In genomic region chr13:52010890-52011689, GRCh38 we compare ENCODE assay signal across 8 cellular contexts. TPM values are rescaled to one million over a fixed set of nuclear protein-coding genes. Genes with fewer than 3 reads are reported as not detected.
DNase-seq lines count a peak whose midpoint lies in the region; ATAC-seq and TF ChIP-seq lines count a peak whose summit lies in the region.

Gene ATP7B, minus strand, starts transcription at chr13:52011450. Its CDS starts 113 bp downstream, at chr13:52011337.

- H3K36me3 ChIP-seq in Caco-2 (ENCODE audit: control insufficient read depth, insufficient read depth, low read length), result 0 out of 2 replicates have a peak, but pooled peaks cover 1% of the 10 kb centered on the region
- H3K36me3 ChIP-seq in HAP-1 (replicated peaks), result peaks cover 4% of the 10 kb centered on the region

- H3K27ac ChIP-seq in RWPE1, result peak within 1 kb of the TSS; percentile 57

- H3K27me3 ChIP-seq in Caco-2 (replicated peaks; ENCODE audit: control insufficient read depth, insufficient read depth, low read length) (no peaks in the 10 kb centered on the region), HAP-1 (ENCODE audit: low read depth) (no peaks in the 10 kb centered on the region)

- intact Hi-C loops in Caco-2 (cut with micrococcal nuclease; ENCODE audit: unreplicated experiment), result loop anchor here (2.0 kb wide), 1 partner anchor 98 kb away; no protein-coding TSS in a partner anchor

- DNase-seq in Caco-2 (peak; percentile 56 to 58), HAP-1 (ENCODE audit: low spot score in 2 of 2) (peak in 1 of 2 experiments; percentile 59), RWPE1 (ENCODE audit: low spot score) (peak; percentile 17), islet precursor cell (peak; percentile 73), NCI-H2081 (lab: John Stamatoyannopoulos, UW) (no peak)
- DNase-seq in stimulated activated CD4-positive, alpha-beta T cell treated with anti-CD3 and anti-CD28 coated beads, Interleukin-1b, Interleukin-23, amount 100 ng/mL, for 48 hours, result peak; percentile 3

- H3K4me1 Mint-ChIP-seq in Caco-2 (ENCODE audit: low read depth, unreplicated experiment) (peaks cover 34% of the 10 kb centered on the region), brain (peaks cover 48% of the 10 kb centered on the region)

- no peaks in the 10 kb centered on the region for H3K9me3 ChIP-seq in Caco-2
- H3K9me3 ChIP-seq in HAP-1, result no peaks in the 10 kb centered on the region; the same call in 1 of the 2 replicates

- in situ Hi-C loops in HAP-1 (cut with MboI; ENCODE audit: low sequenced_read_pairs), result no loop called here

- H3K4me3 Mint-ChIP-seq in Caco-2 (ENCODE audit: unreplicated experiment) (peak within 1 kb of the TSS; percentile 99), brain (peak within 1 kb of the TSS; percentile 96 to 100 (median 99))

- ATAC-seq in HG02870 (IDR thresholded peaks at IDR 0.05; ENCODE audit: unreplicated experiment), result no peak

- H3K36me3 Mint-ChIP-seq in Caco-2 (ENCODE audit: insufficient read depth, unreplicated experiment), result peaks cover 17% of the 10 kb centered on the region
- H3K36me3 Mint-ChIP-seq in brain, result peaks cover 22% of the 10 kb centered on the region

- peaks cover 23% of the 10 kb centered on the region for H3K4me1 ChIP-seq in Caco-2
- peaks cover 12% of the 10 kb centered on the region for H3K4me1 ChIP-seq in HAP-1

- H3K9me3 Mint-ChIP-seq in Caco-2 (ENCODE audit: unreplicated experiment) (peaks cover 10% of the 10 kb centered on the region), brain (no peaks in the 10 kb centered on the region)

- H3K27ac Mint-ChIP-seq in Caco-2 (ENCODE audit: unreplicated experiment), result peak within 1 kb of the TSS; percentile 98
- peak within 1 kb of the TSS; percentile 89 to 99 (median 96) for H3K27ac Mint-ChIP-seq in brain

- no TSS peak for BruUV-seq in Caco-2 (replicated peaks; lab: Mats Ljungman, UMichigan)

- H3K4me3 ChIP-seq in Caco-2 (ENCODE audit: low read depth, low read length), result peak within 1 kb of the TSS; percentile 79
- H3K4me3 ChIP-seq in HAP-1, result peak within 1 kb of the TSS; percentile 75

- CTCF ChIA-PET in Caco-2 (lab: Charles Lee) (interaction anchor here (0.5 to 1.2 kb wide), 2 partner anchors 32 to 591 kb away, joined by 3 to 5 read pairs; no protein-coding TSS in a partner anchor), RWPE1 (lab: Yijun Ruan, JAX) (interaction anchor here (0.6 kb wide), 1 partner anchor 20 kb away, joined by 3 read pairs; no protein-coding TSS in a partner anchor)

- TF ChIP-seq CTCF in Caco-2 (IDR thresholded peaks at IDR 0.05; ENCODE audit: insufficient read depth in 1 of 2, low read depth in 1 of 2, low read length in 1 of 2, severe bottlenecking in 1 of 2, unreplicated experiment in 1 of 2) (peak in 1 of 2 experiments; percentile 53), RWPE1 (conservative IDR thresholded peaks at IDR 0.05; ENCODE audit: low read depth) (no peak), brain (conservative IDR thresholded peaks at IDR 0.05) (peak in 1 of 2 experiments; percentile 15)

- POLR2A ChIA-PET in Caco-2 (lab: Charles Lee), result no interaction called here
- POLR2A ChIA-PET in RWPE1 (lab: Yijun Ruan, JAX; ENCODE audit: low non-redundant PET), result no interaction called here

- H3K27me3 Mint-ChIP-seq in Caco-2 (ENCODE audit: insufficient read depth, unreplicated experiment) (no peaks in the 10 kb centered on the region), brain (peaks cover 13% of the 10 kb centered on the region)

RNA-seq across cellular contexts. Expression of gene ATP7B, which starts in this region (rescaled TPM):
- 40.2 and 50.7 TPM in 2 replicates for total RNA-seq in Caco-2 (2022)
- polyA plus RNA-seq in brain (ENCODE audit: insufficient read depth, low read depth, low replicate concordance), result 1.9 TPM

Comparison
In these comparisons a context has a peak if more than half of its experiments do, and no peak if none do; other contexts are left out.
1. DNase-seq: peak in Caco-2 (2 of 2), RWPE1 (single experiment), islet precursor cell (single experiment) and stimulated activated CD4-positive, alpha-beta T cell treated with anti-CD3 and anti-CD28 coated beads, Interleukin-1b, Interleukin-23, amount 100 ng/mL, for 48 hours (single experiment); none in NCI-H2081 (0 of 2).